Comparison of ENCODE assay signal across 27 cellular contexts in genomic region chr5:177080265-177080664, GRCh38.
"Had no signal": no experiment of that assay in that cellular context is flagged by ENCODE, and none has a peak within 500 bp of the region (broad histone marks: within the 10 kb centered on the region; RNA-seq: fewer than 3 reads in every experiment).

No MANE protein-coding gene starts in this region.

- ATAC-seq: stimulated activated effector memory CD8-positive, alpha-beta T cell treated with anti-CD3 and anti-CD28 coated beads, Interleukin-12 subunit alpha, Interleukin-12 subunit beta, amount 100 ng/mL, for 72 hours; stimulated activated memory B cell treated with anti-CD40 and anti-IgM and Interleukin-4, amounts not matched to agents 10 μg/mL and 1 μg/mL and 100 μg/mL, for 72 hours; stimulated activated naive B cell treated with anti-CD40 and anti-IgM and Interleukin-4, amounts not matched to agents 10 μg/mL and 1 μg/mL and 100 μg/mL, for 72 hours; stimulated activated naive CD8-positive, alpha-beta T cell treated with anti-CD3 and anti-CD28 coated beads, Interleukin-15, amount 100 ng/mL, for 72 hours; stimulated activated naive CD8-positive, alpha-beta T cell treated with anti-CD3 and anti-CD28 coated beads, Interleukin-15, Interleukin-2, amounts not matched to agents 100 U/mL and 50 U/mL, for 24 hours had no signal

- H3K4me3 ChIP-seq: stomach, suprapubic skin, testis, thoracic aorta, thyroid gland, tibial artery, tibial nerve, transverse colon, upper lobe of left lung, upper lobe of right lung, uterus, vagina had no signal

- H3K27ac ChIP-seq: stomach, suprapubic skin, testis, thoracic aorta, thyroid gland, tibial artery, tibial nerve, transverse colon, upper lobe of left lung, upper lobe of right lung, uterus, vagina had no signal

- H3K27me3 ChIP-seq: testis, thyroid gland, tibial nerve, transverse colon, upper lobe of left lung, upper lobe of right lung, uterus, vagina had no signal

- H3K36me3 ChIP-seq: stomach, suprapubic skin, thoracic aorta, thyroid gland, tibial artery, transverse colon, upper lobe of left lung, upper lobe of right lung, uterus, vagina had no signal

- DNase-seq: stimulated activated CD4-positive, alpha-beta T cell treated with anti-CD3 and anti-CD28 coated beads, Interleukin-2, amount 100 ng/mL, for 48 hours; stimulated activated CD4-positive, alpha-beta T cell treated with anti-CD3 and anti-CD28 coated beads, Interleukin-4, amount 100 ng/mL, for 1 hour; stimulated activated CD4-positive, alpha-beta T cell treated with anti-CD3 and anti-CD28 coated beads, Interleukin-4, amount 100 ng/mL, for 24 hours; stimulated activated CD4-positive, alpha-beta T cell treated with anti-CD3 and anti-CD28 coated beads, Interleukin-4, amount 100 ng/mL, for 4 hours; stimulated activated CD8-positive, alpha-beta memory T cell treated with anti-CD3 and anti-CD28 coated beads, Interleukin-4, amount 100 ng/mL, for 48 hours; stimulated activated naive B cell treated with anti-CD40 and anti-IgM and Interleukin-4, amounts not matched to agents 10 μg/mL and 1 μg/mL and 100 μg/mL, for 72 hours; stimulated activated naive CD4-positive, alpha-beta T cell; stimulated activated naive CD4-positive, alpha-beta T cell treated with Interleukin-2 at 50 U/mL for 16 hours; stimulated activated naive CD8-positive, alpha-beta T cell treated with anti-CD3 and anti-CD28 coated beads, Interleukin-15, amount 100 ng/mL, for 72 hours; stimulated activated naive CD8-positive, alpha-beta T cell treated with anti-CD3 and anti-CD28 coated beads, Interleukin-15, Interleukin-2, amounts not matched to agents 100 U/mL and 50 U/mL, for 24 hours; stomach; substantia nigra; testis; thyroid gland; tibial artery; transverse colon; trophoblast cell; upper lobe of left lung; upper lobe of right lung; uterus had no signal

- H3K9me3 ChIP-seq: stomach, suprapubic skin, testis, thoracic aorta, thyroid gland, tibial artery, tibial nerve, transverse colon, upper lobe of left lung, upper lobe of right lung, uterus, vagina had no signal

- H3K4me1 ChIP-seq: stomach, suprapubic skin, testis, thyroid gland, tibial artery, tibial nerve, upper lobe of left lung, upper lobe of right lung, uterus, vagina had no signal

- FAIRE-seq: urothelium cell line had no signal
